18 cellular contexts compared by ENCODE assay signal in genomic region chr7:120363414-120363813, GRCh38.
DNase-seq lines count a peak whose midpoint lies in the region; ATAC-seq and TF ChIP-seq lines count a peak whose summit lies in the region.
"Had no signal": no experiment of that assay in that cellular context is flagged by ENCODE, and none has a peak within 500 bp of the region (broad histone marks: within the 10 kb centered on the region; RNA-seq: fewer than 3 reads in every experiment).

No MANE protein-coding gene starts in this region.

- H3K36me3 ChIP-seq in left ventricle myocardium inferior, result no peaks in the 10 kb centered on the region
- H3K36me3 ChIP-seq in lung (ENCODE audit: control insufficient read depth in 2 of 2, insufficient read depth in 2 of 2, low read length in 2 of 2), result no peaks in the 10 kb centered on the region
- H3K36me3 ChIP-seq in psoas muscle (ENCODE audit: insufficient read depth in 1 of 2, low read depth in 1 of 2), result no peaks in the 10 kb centered on the region
- H3K36me3 ChIP-seq in A673 (ENCODE audit: insufficient read depth, low read length, poor library complexity, severe bottlenecking), result no peaks in the 10 kb centered on the region
- H3K36me3 ChIP-seq: BLaER1 treated with 17β-estradiol and CSF1 and Interleukin-3, amounts not matched to agents 10 nM and 100 nM had no signal

- H3K27me3 ChIP-seq in left ventricle myocardium inferior (ENCODE audit: low read depth) (no peaks in the 10 kb centered on the region), lung (ENCODE audit: control insufficient read depth, insufficient read depth) (no peaks in the 10 kb centered on the region), psoas muscle (ENCODE audit: insufficient read depth in 3 of 3, low read length in 2 of 3) (no peaks in the 10 kb centered on the region), A673 (replicated peaks; ENCODE audit: insufficient read depth, low read depth, low read length, poor library complexity) (no peaks in the 10 kb centered on the region)
- H3K27me3 ChIP-seq: BLaER1 treated with 17β-estradiol and CSF1 and Interleukin-3, amounts not matched to agents 10 nM and 100 nM had no signal

- no peaks in the 10 kb centered on the region for H3K9me3 ChIP-seq in left ventricle myocardium inferior (replicated peaks)
- H3K9me3 ChIP-seq in lung (ENCODE audit: control insufficient read depth in 2 of 2, insufficient read depth in 1 of 2, low read length in 1 of 2), result no peaks in the 10 kb centered on the region
- H3K9me3 ChIP-seq in psoas muscle, result no peaks in the 10 kb centered on the region
- no peaks in the 10 kb centered on the region for H3K9me3 ChIP-seq in A673 (ENCODE audit: low read depth, low read length, poor library complexity, severe bottlenecking)
- H3K9me3 ChIP-seq: A549; BLaER1 treated with 17β-estradiol and CSF1 and Interleukin-3, amounts not matched to agents 10 nM and 100 nM; Caco-2 had no signal

- DNase-seq in left ventricle myocardium superior, result no peak
- DNase-seq in left ventricle myocardium inferior, result no peak
- no peak for DNase-seq in lung (ENCODE audit: low spot score)
- no peak for DNase-seq in psoas muscle
- DNase-seq in A673 (ENCODE audit: low spot score), result no peak
- DNase-seq: ACHN; Caco-2; Calu3; CD4-positive, alpha-beta T cell; CD8-positive, alpha-beta T cell; DMS79 treated with DMSO at 0.1 percent for 48 hours; GF-D8 had no signal

- peak; percentile 68 for ATAC-seq in left ventricle myocardium superior
- ATAC-seq in lung (ENCODE audit: insufficient read depth, low FRiP score), result peak; percentile 16
- ATAC-seq in psoas muscle, result peak in 3 of 4 donors; percentile 68 to 83 (median 77)
- no peak for ATAC-seq in HG02588 (IDR thresholded peaks at IDR 0.05; ENCODE audit: unreplicated experiment)
- no peak for ATAC-seq in HG03097 (IDR thresholded peaks at IDR 0.05; ENCODE audit: low FRiP score, unreplicated experiment)
- ATAC-seq: A549; CD8-positive, alpha-beta T cell had no signal

- POLR2A ChIA-PET in A673 (lab: Charles Lee; ENCODE audit: low non-redundant PET), result no interaction called here

- CTCF ChIA-PET in A673 (lab: Charles Lee), result no interaction called here

- H3K27ac ChIP-seq in left ventricle myocardium inferior (replicated peaks) (no peak overlapping the region), lung (ENCODE audit: low read depth in 1 of 2, low read length in 1 of 2) (no peak overlapping the region), psoas muscle (no peak overlapping the region), A673 (ENCODE audit: low read depth, low read length, poor library complexity, severe bottlenecking) (no peak overlapping the region)
- H3K27ac ChIP-seq: 22Rv1; A549; BLaER1 treated with 17β-estradiol and CSF1 and Interleukin-3, amounts not matched to agents 10 nM and 100 nM; C4-2B had no signal

- H3K4me3 ChIP-seq in left ventricle myocardium inferior, result no peak overlapping the region
- H3K4me3 ChIP-seq in lung, result no peak overlapping the region
- H3K4me3 ChIP-seq in psoas muscle, result no peak overlapping the region
- H3K4me3 ChIP-seq in A673 (ENCODE audit: low read depth, low read length, poor library complexity, severe bottlenecking), result no peak overlapping the region
- H3K4me3 ChIP-seq: A549; BLaER1 treated with 17β-estradiol and CSF1 and Interleukin-3, amounts not matched to agents 10 nM and 100 nM had no signal

- TF ChIP-seq CTCF in left ventricle myocardium inferior (IDR thresholded peaks at IDR 0.05; ENCODE audit: borderline replicate concordance) (no peak), lung (IDR thresholded peaks at IDR 0.05; ENCODE audit: control extremely low read depth, extremely low read depth) (no peak), psoas muscle (IDR thresholded peaks at IDR 0.05) (no peak), A673 (conservative IDR thresholded peaks at IDR 0.05; ENCODE audit: low read depth, low read length) (no peak)

- H3K4me1 ChIP-seq in left ventricle myocardium inferior, result no peaks in the 10 kb centered on the region
- H3K4me1 ChIP-seq in lung (ENCODE audit: control insufficient read depth in 2 of 2, insufficient read depth in 2 of 2, low read length in 2 of 2), result no peaks in the 10 kb centered on the region
- no peaks in the 10 kb centered on the region for H3K4me1 ChIP-seq in psoas muscle
- H3K4me1 ChIP-seq in A673 (ENCODE audit: insufficient read depth, low read length, poor library complexity, severe bottlenecking), result no peaks in the 10 kb centered on the region
- H3K4me1 ChIP-seq: A549; BLaER1 treated with 17β-estradiol and CSF1 and Interleukin-3, amounts not matched to agents 10 nM and 100 nM; Caco-2 had no signal

- intact Hi-C loops in left ventricle myocardium superior (cut with micrococcal nuclease) (no loop called here), left ventricle myocardium inferior (cut with micrococcal nuclease) (no loop called here), psoas muscle (cut with DNase I) (no loop called here), A673 (cut with micrococcal nuclease; ENCODE audit: unreplicated experiment) (no loop called here)

- BruUV-seq in A673 (replicated peaks; lab: Mats Ljungman, UMichigan), result no TSS peak

Comparison
In these comparisons a context has a peak if more than half of its experiments do, and no peak if none do; other contexts are left out.
1. ATAC-seq: peak in left ventricle myocardium superior (single experiment), lung (single experiment) and psoas muscle (3 of 4); none in HG02588 (single experiment) and HG03097 (single experiment).